Comparison of ENCODE assay signal across 8 cellular contexts in genomic region chr14:22536853-22537338, GRCh38. TPM values are rescaled to one million over a fixed set of nuclear protein-coding genes. Genes with fewer than 3 reads are reported as not detected.
DNase-seq lines count a peak whose midpoint lies in the region; ATAC-seq, FAIRE-seq and TF ChIP-seq lines count a peak whose summit lies in the region.

No MANE protein-coding gene starts in this region.

- no peaks in the 10 kb centered on the region for H3K27me3 ChIP-seq in ascending aorta
- no peaks in the 10 kb centered on the region for H3K27me3 ChIP-seq in kidney epithelial cell (ENCODE audit: control insufficient read depth, insufficient read depth, low read length)

- H3K36me3 ChIP-seq in ascending aorta (no peaks in the 10 kb centered on the region), kidney epithelial cell (ENCODE audit: control insufficient read depth, insufficient read depth, low read length) (no peaks in the 10 kb centered on the region)

- peaks cover 83% of the 10 kb centered on the region for H3K4me1 Mint-ChIP-seq in T-helper 17 cell

- no peak for TF ChIP-seq CTCF in A549 (IDR thresholded peaks at IDR 0.05)
- TF ChIP-seq CTCF in ascending aorta (IDR thresholded peaks at IDR 0.05): no peak
- no peak for TF ChIP-seq CTCF in kidney epithelial cell (IDR thresholded peaks at IDR 0.05; ENCODE audit: insufficient read depth, low read length, poor library complexity, severe bottlenecking)

- H3K27ac ChIP-seq in A549 (peak overlapping the region; percentile 81 to 84), ascending aorta (peak overlapping the region; percentile 51 to 71)

- no peaks in the 10 kb centered on the region for H3K9me3 ChIP-seq in A549
- H3K9me3 ChIP-seq in T-helper 17 cell (ENCODE audit: control insufficient read depth, low read length, poor library complexity, severe bottlenecking): no peaks in the 10 kb centered on the region
- H3K9me3 ChIP-seq in ascending aorta: no peaks in the 10 kb centered on the region

- TF ChIP-seq EP300 in A549 (IDR thresholded peaks at IDR 0.05): no peak

- H3K27me3 Mint-ChIP-seq in T-helper 17 cell: no peaks in the 10 kb centered on the region

- ATAC-seq in A549: peak; percentile 98
- peak; percentile 86 for ATAC-seq in GM19023 (IDR thresholded peaks at IDR 0.05; ENCODE audit: unreplicated experiment)
- ATAC-seq in HG03196 (IDR thresholded peaks at IDR 0.05; ENCODE audit: unreplicated experiment): peak; percentile 75
- ATAC-seq in T-helper 17 cell: peak; percentile 89

- no peak for TF ChIP-seq POLR2A in A549 (IDR thresholded peaks at IDR 0.05; ENCODE audit: low read length)

- DNase-seq in A549 (ENCODE audit: low read depth in 1 of 2, low spot score in 1 of 2) (peak; percentile 81 to 90), T-helper 17 cell (peak; percentile 41 to 69 (median 45)), ascending aorta (ENCODE audit: low spot score in 2 of 2) (peak; percentile 71 to 89), kidney epithelial cell (ENCODE audit: low read depth) (peak; percentile 98), NCI-H1436 treated with DMSO at 0.1 percent for 48 hours (lab: John Stamatoyannopoulos, UW) (no peak)
- peak in 2 of 3 experiments; percentile 75 to 84 for DNase-seq in stimulated activated CD4-positive, alpha-beta T cell treated with anti-CD3 and anti-CD28 coated beads, TNF-alpha, amount 100 ng/mL, for 4 hours (ENCODE audit: low read depth in 3 of 3)

- peak overlapping the region; percentile 100 for H3K27ac Mint-ChIP-seq in T-helper 17 cell

- POLR2A ChIA-PET in A549 (lab: Yijun Ruan, JAX): no interaction called here

- peak; percentile 84 for FAIRE-seq in A549 (lab: Jason Lieb, UNC)

- intact Hi-C loops in ascending aorta (cut with DNase I): no loop called here

- H3K36me3 Mint-ChIP-seq in T-helper 17 cell (ENCODE audit: low read depth): peaks cover 23% of the 10 kb centered on the region

- no peak overlapping the region for H3K4me3 ChIP-seq in A549
- H3K4me3 ChIP-seq in ascending aorta: no peak overlapping the region
- H3K4me3 ChIP-seq in kidney epithelial cell (ENCODE audit: low read depth, low read length): no peak overlapping the region

- H3K4me1 ChIP-seq in A549: peaks cover 20% of the 10 kb centered on the region
- H3K4me1 ChIP-seq in ascending aorta: peaks cover 2 to 14% of the 10 kb centered on the region in 2 donors

- H3K4me2 ChIP-seq in A549: peak overlapping the region; percentile 50

- no peak for TF ChIP-seq RAD21 in A549 (conservative IDR thresholded peaks at IDR 0.05 in 1 of 2, IDR thresholded peaks at IDR 0.05 in 1 of 2)

- 36% methylated on average over 6 of the region's 6 CpGs for WGBS in A549 (ENCODE audit: missing lambda C conversion rate)

- CTCF ChIA-PET in A549 (lab: Yijun Ruan, JAX): interaction anchor here (0.7 to 1.9 kb wide), 3 partner anchors 34 to 316 kb away, joined by 3 to 9 read pairs (median 9); no protein-coding TSS in a partner anchor

- H3K4me3 Mint-ChIP-seq in T-helper 17 cell: peak overlapping the region; percentile 94

TF ChIP-seq in A549, 52 proteins besides CTCF, POLR2A, EP300 and RAD21:
- peak in 1 of 2 experiments; percentile 62; a peak in 2 of 5 replicates for TF ChIP-seq JUN (IDR thresholded peaks at IDR 0.05)
- no peak for TF ChIP-seq GATA3 (IDR thresholded peaks at IDR 0.05; ENCODE audit: borderline replicate concordance)
- 0 out of 2 replicates have a peak, but pooled peaks have one; percentile 53 for TF ChIP-seq RCOR1 (IDR thresholded peaks at IDR 0.05; ENCODE audit: low read depth, low read length)
- TF ChIP-seq MYC (IDR thresholded peaks at IDR 0.05; ENCODE audit: borderline replicate concordance, low read length): 0 out of 2 replicates have a peak, but pooled peaks have one; percentile 67
- TF ChIP-seq MAX (IDR thresholded peaks at IDR 0.05): peak; percentile 86
- TF ChIP-seq PHF8 (IDR thresholded peaks at IDR 0.05; ENCODE audit: borderline replicate concordance, low read depth): no peak
- peak; percentile 98 for TF ChIP-seq FOSL2 (IDR thresholded peaks at IDR 0.05)
- peak; percentile 96 for TF ChIP-seq FOSL2 (CRISPR knock-in tag; IDR thresholded peaks at IDR 0.05)
- peak; percentile 94 for TF ChIP-seq JUNB (IDR thresholded peaks at IDR 0.05)

RNA-seq across cellular contexts. Expression of gene DAD1, which starts 52.1 kb away (rescaled TPM):
- polyA plus RNA-seq in A549 (2011; rRNA removed): 458 and 474 TPM in 2 replicates
- 417 and 429 TPM in 2 replicates for polyA plus RNA-seq in A549 (2012; cell fraction: cytosol; rRNA removed)
- polyA plus RNA-seq in A549 (2012; cell fraction: nucleus; rRNA removed): 241 and 387 TPM in 2 replicates
- 314 to 317 TPM (median 317 TPM) in 3 replicates for polyA plus RNA-seq in A549 (2017; fragmentation: RNase III; extraction: RNeasy Plus Mini Kit Qiagen cat#74134 plus additional on column Dnase treatment)
- 144 and 183 TPM in 2 replicates for polyA minus RNA-seq in A549 (2011; rRNA and poly(A)+ RNA removed)
- 10 to 100 TPM; 95.4 to 96.0 TPM for total RNA-seq in T-helper 17 cell
- 186 TPM for total RNA-seq in ascending aorta
- total RNA-seq in kidney epithelial cell: 328 and 351 TPM in 2 replicates
